In genomic region chr7:141550694-141551079, GRCh38 we compare ENCODE assay signal across 8 cellular contexts. TPM values are rescaled to one million over a fixed set of nuclear protein-coding genes. Genes with fewer than 3 reads are reported as not detected.
DNase-seq lines count a peak whose midpoint lies in the region; ATAC-seq, FAIRE-seq and TF ChIP-seq lines count a peak whose summit lies in the region.

No MANE protein-coding gene starts in this region.

- peak overlapping the region; percentile 90 for H2AFZ ChIP-seq in H1 (ENCODE audit: low read length)

- H3K79me1 ChIP-seq in H1 (ENCODE audit: low read depth, low read length), result peaks cover 2% of the 10 kb centered on the region; the same call in 1 of the 2 replicates

- TF ChIP-seq CTCF in CD14-positive monocyte (IDR thresholded peaks at IDR 0.05) (no peak), H1 (IDR thresholded peaks at IDR 0.05; ENCODE audit: control extremely low read depth in 1 of 3, insufficient read depth in 1 of 3, low read depth in 1 of 3, low read length in 3 of 3) (no peak)

- peaks cover 12% of the 10 kb centered on the region for H3K23me2 ChIP-seq in H1 (ENCODE audit: low read depth, low read length)

- no peak for DNase-seq in CD14-positive monocyte (ENCODE audit: low spot score)
- peak; percentile 28 for DNase-seq in RPMI8226
- DNase-seq in H1 (ENCODE audit: low read depth in 1 of 2, low spot score in 2 of 2), result peak in 1 of 2 experiments; percentile 51
- no peak for DNase-seq in GM19239 (ENCODE audit: insufficient read length, low spot score)
- DNase-seq in NCI-H446 treated with DMSO at 0.1 percent for 48 hours (lab: John Stamatoyannopoulos, UW), result no peak
- no peak for DNase-seq in GM19238 (ENCODE audit: insufficient read length, low spot score)

- H3K36me3 ChIP-seq in H1 (ENCODE audit: control insufficient read depth in 2 of 4, insufficient read depth in 4 of 4, low read length in 3 of 4) (peaks cover 0 to 4% (median under 1%) of the 10 kb centered on the region in 4 experiments; a peak in 3 of 8 replicates), mucosa of stomach (ENCODE audit: control insufficient read depth, insufficient read depth, low read length) (no peaks in the 10 kb centered on the region)

- H2BK120ac ChIP-seq in H1 (replicated peaks; ENCODE audit: low read depth, low read length), result no peak overlapping the region

- peak overlapping the region; percentile 85 to 93 for H3K4me3 Mint-ChIP-seq in CD14-positive monocyte

- no peaks in the 10 kb centered on the region for H3K9me3 Mint-ChIP-seq in CD14-positive monocyte

- no peak for TF ChIP-seq EP300 in H1 (IDR thresholded peaks at IDR 0.05; ENCODE audit: borderline replicate concordance in 1 of 2, low read depth in 2 of 2, low read length in 2 of 2)

- TF ChIP-seq POLR2A in H1 (IDR thresholded peaks at IDR 0.05; ENCODE audit: control extremely low read depth in 1 of 2, low read depth in 2 of 2, low read length in 2 of 2), result no peak

- H3K79me2 ChIP-seq in H1 (ENCODE audit: control insufficient read depth in 1 of 2, insufficient read depth in 2 of 2, low read length in 2 of 2), result peaks cover 0 to 5% of the 10 kb centered on the region in 2 experiments; a peak in 2 of 4 replicates

- peak overlapping the region; percentile 82 for H2BK5ac ChIP-seq in H1 (ENCODE audit: low read depth, low read length)

- peak overlapping the region; percentile 75; the same call in 1 of the 2 replicates for H2BK15ac ChIP-seq in H1 (ENCODE audit: low read length)

- H3K4ac ChIP-seq in H1 (replicated peaks; ENCODE audit: insufficient read length, low read depth, low read length), result peak overlapping the region; percentile 95

- no peak overlapping the region for H3K14ac ChIP-seq in H1 (ENCODE audit: insufficient read length)

- H3K4me1 Mint-ChIP-seq in CD14-positive monocyte, result peaks cover 21% of the 10 kb centered on the region

- POLR2A ChIA-PET in H1 (lab: Charles Lee; ENCODE audit: partially characterized antibody), result interaction anchor here (0.9 to 4.4 kb wide), 6 partner anchors 12 to 478 kb away, joined by 3 to 20 read pairs (median 4); no protein-coding TSS in a partner anchor

- peak overlapping the region; percentile 63 to 86 (median 72) for H3K4me3 ChIP-seq in H1 (ENCODE audit: extremely low read depth in 1 of 4, insufficient read depth in 2 of 4, low read depth in 3 of 4, low read length in 4 of 4)
- peak overlapping the region; percentile 86 for H3K4me3 ChIP-seq in mucosa of stomach (ENCODE audit: low read length)

- peak overlapping the region; percentile 67 to 86 for H3K4me2 ChIP-seq in H1 (ENCODE audit: insufficient read depth in 1 of 2, low read depth in 2 of 2, low read length in 2 of 2)

- CTCF ChIA-PET in H1 (lab: Charles Lee; ENCODE audit: partially characterized antibody), result interaction anchor here (0.7 to 1.6 kb wide), 7 partner anchors 10 to 275 kb away, joined by 3 to 4 read pairs (median 4); no protein-coding TSS in a partner anchor

- no peak overlapping the region for H3K23ac ChIP-seq in H1 (ENCODE audit: insufficient read length)

- no peak overlapping the region for H3K56ac ChIP-seq in H1 (replicated peaks; ENCODE audit: insufficient read length, low read depth, low read length)

- no peak overlapping the region; the same call in 1 of the 2 replicates for H3K27ac ChIP-seq in H1 (ENCODE audit: low read depth, low read length)

- peak overlapping the region; percentile 71; the same call in 1 of the 2 replicates for H2BK12ac ChIP-seq in H1 (ENCODE audit: low read depth, low read length)

- peaks cover 4 to 5% (median 5%) of the 10 kb centered on the region in 4 experiments for H3K4me1 ChIP-seq in H1 (replicated peaks in 1 of 4; ENCODE audit: control insufficient read depth in 3 of 4, insufficient read depth in 4 of 4, low read length in 3 of 4)
- peaks cover 6% of the 10 kb centered on the region for H3K4me1 ChIP-seq in mucosa of stomach (ENCODE audit: control insufficient read depth, insufficient read depth, low read length)

- H2BK20ac ChIP-seq in H1 (ENCODE audit: low read length), result peak overlapping the region; percentile 52

- ATAC-seq in GM21515 (IDR thresholded peaks at IDR 0.05; ENCODE audit: unreplicated experiment), result peak; percentile 14

- intact Hi-C loops in CD14-positive monocyte (cut with micrococcal nuclease), result no loop called here

- H3K18ac ChIP-seq in H1 (ENCODE audit: extremely low read depth, low read length), result peak overlapping the region; percentile 63; the same call in 1 of the 2 replicates

- H3K9ac ChIP-seq in H1 (replicated peaks in 1 of 4; ENCODE audit: extremely low read depth in 1 of 4, low read depth in 3 of 4, low read length in 3 of 4) (peak overlapping the region in 3 of 4 experiments; percentile 49 to 63 (median 59); a peak in 6 of 7 replicates), mucosa of stomach (ENCODE audit: low read length) (peak overlapping the region; percentile 81)

- H4K5ac ChIP-seq in H1 (ENCODE audit: insufficient read length, low read depth, low read length), result peak overlapping the region; percentile 61

- H3K27ac Mint-ChIP-seq in CD14-positive monocyte, result peak overlapping the region in 1 of 7 donors; percentile 54

- H4K20me1 ChIP-seq in H1 (replicated peaks in 1 of 2; ENCODE audit: control insufficient read depth in 1 of 2, insufficient read depth in 2 of 2, low read length in 2 of 2), result no peaks in the 10 kb centered on the region

- FAIRE-seq in H1 (lab: Jason Lieb, UNC) (no peak), GM19239 (lab: Jason Lieb, UNC) (no peak)

- 54% methylated on average over 13 of the region's 13 CpGs; no CpG with 5 or more reads in 1 of the 2 experiments for WGBS in H1 (ENCODE audit: extremely low coverage in 1 of 2, insufficient coverage in 1 of 2, insufficient read length in 1 of 2, insufficient replicate concordance in 2 of 2, low coverage in 1 of 2, low lambda C conversion rate in 2 of 2, missing lambda C conversion rate in 1 of 2), 2 experiments

- no peak for TF ChIP-seq RAD21 in H1 (IDR thresholded peaks at IDR 0.05 in 1 of 2, conservative IDR thresholded peaks at IDR 0.05 in 1 of 2; ENCODE audit: low read depth in 2 of 2, low read length in 2 of 2)

- H4K8ac ChIP-seq in H1 (ENCODE audit: extremely low read depth, insufficient read depth, low read length), result peak overlapping the region; percentile 93

- no peak overlapping the region; the same call in 1 of the 2 replicates for H2AK5ac ChIP-seq in H1 (ENCODE audit: low read depth, low read length)

- peaks cover 0 to 3% (median 2%) of the 10 kb centered on the region in 3 donors for H3K27me3 Mint-ChIP-seq in CD14-positive monocyte (ENCODE audit: low read depth in 3 of 3)

- peaks cover 6 to 8% of the 10 kb centered on the region in 2 donors for H3K36me3 Mint-ChIP-seq in CD14-positive monocyte

- peak overlapping the region; percentile 95 for H4K91ac ChIP-seq in H1 (replicated peaks; ENCODE audit: insufficient read length, low read length)

- no peaks in the 10 kb centered on the region for H3K9me3 ChIP-seq in H1 (ENCODE audit: insufficient read depth in 2 of 2, low read depth in 1 of 2, low read length in 1 of 2)
- H3K9me3 ChIP-seq in mucosa of stomach (ENCODE audit: control insufficient read depth, low read length), result no peaks in the 10 kb centered on the region

- no peaks in the 10 kb centered on the region for H3K27me3 ChIP-seq in H1 (replicated peaks in 1 of 4; ENCODE audit: control insufficient read depth in 3 of 4, extremely low read depth in 1 of 4, insufficient read depth in 3 of 4, low read length in 3 of 4)
- no peaks in the 10 kb centered on the region for H3K27me3 ChIP-seq in mucosa of stomach (ENCODE audit: control insufficient read depth, insufficient read depth, low read length)

TF ChIP-seq in H1, 55 proteins besides CTCF, POLR2A, EP300 and RAD21 (continues in another document):
- TF ChIP-seq ATF2 (IDR thresholded peaks at IDR 0.05; ENCODE audit: low read length), result no peak
- TF ChIP-seq SRF (IDR thresholded peaks at IDR 0.05; ENCODE audit: low read depth, low read length), result no peak
- TF ChIP-seq GTF2F1 (IDR thresholded peaks at IDR 0.05; ENCODE audit: borderline replicate concordance, low read depth, low read length), result no peak
- no peak for TF ChIP-seq HDAC2 (IDR thresholded peaks at IDR 0.05; ENCODE audit: borderline replicate concordance in 1 of 2, low read depth in 2 of 2, low read length in 2 of 2)
- no peak for TF ChIP-seq BACH1 (IDR thresholded peaks at IDR 0.05; ENCODE audit: low read length)
- no peak for TF ChIP-seq BRCA1 (IDR thresholded peaks at IDR 0.05; ENCODE audit: low read depth, low read length)
- TF ChIP-seq RNF2 (IDR thresholded peaks at IDR 0.05; ENCODE audit: borderline replicate concordance, low read depth, low read length, missing control alignments, poor library complexity, severe bottlenecking), result no peak
- no peak for TF ChIP-seq RXRA (IDR thresholded peaks at IDR 0.05; ENCODE audit: insufficient read depth, low read depth, low read length)
- no peak for TF ChIP-seq SP2 (IDR thresholded peaks at IDR 0.05; ENCODE audit: low read length)
- no peak for TF ChIP-seq NRF1 (IDR thresholded peaks at IDR 0.05; ENCODE audit: low read depth, low read length)
- TF ChIP-seq KDM1A (IDR thresholded peaks at IDR 0.05; ENCODE audit: borderline replicate concordance, low read length), result no peak

RNA-seq across cellular contexts. Expression of gene AGK, which starts 0.5 kb away (rescaled TPM):
- polyA plus RNA-seq in CD14-positive monocyte (10 to 100 TPM; 10.0 to 11.0 TPM), H1 (2011; rRNA removed) (19.9 and 25.8 TPM in 2 replicates)
- 30.0 and 34.0 TPM in 2 replicates for total RNA-seq in H1 (2021; fragmentation: NEBNext Ultra II Directional; extraction: Animal tissue kit (Norgen Biotek cat#: 25700))
- polyA plus RNA-seq in H1 (2011; cell fraction: cytosol; rRNA removed), result 29.2 TPM
- polyA plus RNA-seq in H1 (2011; cell fraction: nucleus; rRNA removed), result 36.8 TPM
- polyA plus RNA-seq in H1 (2012, experiment 1 of 2), result 18.9 to 23.0 TPM (median 21.6 TPM) in 4 replicates
- 7.0 TPM for polyA plus RNA-seq in H1 (2012, experiment 2 of 2)
- 25.1 TPM for polyA plus RNA-seq in H1 (2013, experiment 1 of 2)
- 26.4 TPM for polyA plus RNA-seq in H1 (2013, experiment 2 of 2)
- 36.6 and 38.8 TPM in 2 replicates for polyA minus RNA-seq in H1 (2011; rRNA and poly(A)+ RNA removed)
- 11.2 TPM for polyA minus RNA-seq in H1 (2011; cell fraction: cytosol; rRNA and poly(A)+ RNA removed)
- 61.6 TPM for polyA minus RNA-seq in H1 (2011; cell fraction: nucleus; rRNA and poly(A)+ RNA removed)
